In genomic region chr1:98672184-98672583, GRCh38 we compare ENCODE assay signal across 18 cellular contexts. TPM values are rescaled to one million over a fixed set of nuclear protein-coding genes. Genes with fewer than 3 reads are reported as not detected.
DNase-seq lines count a peak whose midpoint lies in the region; ATAC-seq and TF ChIP-seq lines count a peak whose summit lies in the region.
"Had no signal": no experiment of that assay in that cellular context is flagged by ENCODE, and none has a peak within 500 bp of the region (broad histone marks: within the 10 kb centered on the region; RNA-seq: fewer than 3 reads in every experiment).

No MANE protein-coding gene starts in this region.

- H3K27me3 Mint-ChIP-seq in brain (no peaks in the 10 kb centered on the region), neural progenitor cell (ENCODE audit: insufficient read depth, low read depth) (no peaks in the 10 kb centered on the region)
- H3K27me3 Mint-ChIP-seq in activated T-cell treated with anti-CD3 and anti-CD28 coated beads, Interleukin-2, amount 50 U/mL, for 72 hours (ENCODE audit: low read depth): no peaks in the 10 kb centered on the region
- H3K27me3 Mint-ChIP-seq: IgD-negative memory B cell had no signal

- peaks cover 16% of the 10 kb centered on the region for H3K79me2 ChIP-seq in neural progenitor cell (ENCODE audit: low read depth)

- H4K20me1 ChIP-seq in neural progenitor cell (ENCODE audit: low read depth): no peaks in the 10 kb centered on the region

- DNase-seq in NCI-H82 (lab: John Stamatoyannopoulos, UW): peak; percentile 75
- DNase-seq in NCI-H82 treated with DMSO at 0.1 percent for 48 hours (lab: John Stamatoyannopoulos, UW; ENCODE audit: unreplicated experiment): no peak
- peak; percentile 19 for DNase-seq in NCI-H2227 treated with DMSO at 0.1 percent for 48 hours (lab: John Stamatoyannopoulos, UW)
- peak; percentile 24 for DNase-seq in neural progenitor cell (ENCODE audit: low spot score)
- no peak for DNase-seq in NCI-H226
- DNase-seq in sciatic nerve (ENCODE audit: low spot score): no peak
- no peak for DNase-seq in activated T-cell treated with anti-CD3 and anti-CD28 coated beads, Interleukin-2, amount 50 U/mL, for 72 hours
- DNase-seq: CD4-positive, CD25-positive, alpha-beta regulatory T cell; DMS 273 treated with DMSO at 0.1 percent for 48 hours; Kasumi-1; MG63; NCI-H1436; NCI-H1930; NCI-H774 had no signal

- H3K36me3 ChIP-seq in neural progenitor cell: no peaks in the 10 kb centered on the region

- H3K27ac Mint-ChIP-seq in brain (peak overlapping the region in 3 of 5 experiments; percentile 28 to 58 (median 46)), neural progenitor cell (no peak overlapping the region)
- H3K27ac Mint-ChIP-seq in activated T-cell treated with anti-CD3 and anti-CD28 coated beads, Interleukin-2, amount 50 U/mL, for 72 hours: no peak overlapping the region
- H3K27ac Mint-ChIP-seq: CD4-positive, CD25-positive, alpha-beta regulatory T cell; IgD-negative memory B cell had no signal

- no peaks in the 10 kb centered on the region for H3F3A ChIP-seq in neural progenitor cell (ENCODE audit: low read depth)

- no peaks in the 10 kb centered on the region for H3K27me3 ChIP-seq in neural progenitor cell
- H3K27me3 ChIP-seq: MG63 had no signal

- H3K27ac ChIP-seq in neural progenitor cell: no peak overlapping the region

- H3K4me1 ChIP-seq in neural progenitor cell: no peaks in the 10 kb centered on the region

- no peak overlapping the region for H3K4me2 ChIP-seq in neural progenitor cell

- H3K4me3 Mint-ChIP-seq in brain (peak overlapping the region in 1 of 5 experiments; percentile 47), neural progenitor cell (no peak overlapping the region)
- no peak overlapping the region for H3K4me3 Mint-ChIP-seq in activated T-cell treated with anti-CD3 and anti-CD28 coated beads, Interleukin-2, amount 50 U/mL, for 72 hours
- H3K4me3 Mint-ChIP-seq: CD4-positive, CD25-positive, alpha-beta regulatory T cell; IgD-negative memory B cell had no signal

- intact Hi-C loops in sciatic nerve (cut with DNase I): no loop called here

- no peak overlapping the region for H3K4me3 ChIP-seq in neural progenitor cell
- H3K4me3 ChIP-seq: MG63 had no signal

- no peak for ATAC-seq in sciatic nerve
- no peak for ATAC-seq in activated T-cell treated with anti-CD3 and anti-CD28 coated beads, Interleukin-2, amount 50 U/mL, for 72 hours (replicated peaks in 1 of 2)
- ATAC-seq: Right ventricle myocardium inferior had no signal

- peaks cover 47% of the 10 kb centered on the region for H3K4me1 Mint-ChIP-seq in brain
- H3K4me1 Mint-ChIP-seq in neural progenitor cell: no peaks in the 10 kb centered on the region
- no peaks in the 10 kb centered on the region for H3K4me1 Mint-ChIP-seq in activated T-cell treated with anti-CD3 and anti-CD28 coated beads, Interleukin-2, amount 50 U/mL, for 72 hours (ENCODE audit: low read depth)
- H3K4me1 Mint-ChIP-seq: CD4-positive, CD25-positive, alpha-beta regulatory T cell; IgD-negative memory B cell had no signal

- H3K9me3 Mint-ChIP-seq in brain (no peaks in the 10 kb centered on the region), neural progenitor cell (no peaks in the 10 kb centered on the region)
- H3K9me3 Mint-ChIP-seq in activated T-cell treated with anti-CD3 and anti-CD28 coated beads, Interleukin-2, amount 50 U/mL, for 72 hours: no peaks in the 10 kb centered on the region
- H3K9me3 Mint-ChIP-seq: IgD-negative memory B cell had no signal

- no peak for TF ChIP-seq CTCF in brain (conservative IDR thresholded peaks at IDR 0.05)
- no peak for TF ChIP-seq CTCF in neural progenitor cell (IDR thresholded peaks at IDR 0.05)

- no peak overlapping the region for H3K9ac ChIP-seq in neural progenitor cell

- H3K36me3 Mint-ChIP-seq in brain: no peaks in the 10 kb centered on the region
- H3K36me3 Mint-ChIP-seq in neural progenitor cell: peaks cover 3% of the 10 kb centered on the region
- H3K36me3 Mint-ChIP-seq in activated T-cell treated with anti-CD3 and anti-CD28 coated beads, Interleukin-2, amount 50 U/mL, for 72 hours (ENCODE audit: insufficient read depth in 2 of 2): no peaks in the 10 kb centered on the region
- H3K36me3 Mint-ChIP-seq: CD4-positive, CD25-positive, alpha-beta regulatory T cell had no signal

- H3K9me3 ChIP-seq in neural progenitor cell (ENCODE audit: low read depth): no peaks in the 10 kb centered on the region
- H3K9me3 ChIP-seq: MG63 had no signal

- H2AFZ ChIP-seq in neural progenitor cell (replicated peaks): no peak overlapping the region

RNA-seq across cellular contexts. Expression of gene SNX7, which starts 10.7 kb away (rescaled TPM):
- polyA plus RNA-seq in brain (ENCODE audit: insufficient read depth, low read depth, low replicate concordance): 2.2 TPM
- total RNA-seq in neural progenitor cell (ENCODE audit: low replicate concordance): 33.9 and 46.7 TPM in 2 replicates
- 24.5 TPM for total RNA-seq in sciatic nerve
- under 1 TPM in 1 of 2 donors, not detected in 1; 0.63 TPM for total RNA-seq in activated T-cell treated with anti-CD3 and anti-CD28 coated beads, Interleukin-2, amount 50 U/mL, for 72 hours
- total RNA-seq: CD4-positive, CD25-positive, alpha-beta regulatory T cell; T-helper 2 cell treated with Interferon-gamma antibody and Interleukin-4, amounts not matched to agents 100 ng/mL and 5 ng/mL, for 36 hours had no signal
- polyA plus RNA-seq: CD4-positive, CD25-positive, alpha-beta regulatory T cell had no signal

Comparison
In these comparisons a context has a peak if more than half of its experiments do, and no peak if none do; other contexts are left out.
1. DNase-seq: peak in NCI-H82 (single experiment), NCI-H2227 treated with DMSO at 0.1 percent for 48 hours (single experiment) and neural progenitor cell (single experiment); none in NCI-H82 treated with DMSO at 0.1 percent for 48 hours (single experiment), NCI-H226 (single experiment), sciatic nerve (single experiment) and activated T-cell treated with anti-CD3 and anti-CD28 coated beads, Interleukin-2, amount 50 U/mL, for 72 hours (0 of 2).
2. H3K27ac Mint-ChIP-seq: peak in brain (3 of 5); none in neural progenitor cell (single experiment) and activated T-cell treated with anti-CD3 and anti-CD28 coated beads, Interleukin-2, amount 50 U/mL, for 72 hours (single experiment).
3. RNA of gene SNX7, which starts 10.7 kb away (total RNA-seq): 33.9 to 46.7 TPM in neural progenitor cell and 24.5 TPM in sciatic nerve (single experiment); 0.63 TPM in activated T-cell treated with anti-CD3 and anti-CD28 coated beads, Interleukin-2, amount 50 U/mL, for 72 hours; every median in the first group is over 10 times any median in the second.